8 cellular contexts compared by ENCODE assay signal in the genomic region with DNA sequence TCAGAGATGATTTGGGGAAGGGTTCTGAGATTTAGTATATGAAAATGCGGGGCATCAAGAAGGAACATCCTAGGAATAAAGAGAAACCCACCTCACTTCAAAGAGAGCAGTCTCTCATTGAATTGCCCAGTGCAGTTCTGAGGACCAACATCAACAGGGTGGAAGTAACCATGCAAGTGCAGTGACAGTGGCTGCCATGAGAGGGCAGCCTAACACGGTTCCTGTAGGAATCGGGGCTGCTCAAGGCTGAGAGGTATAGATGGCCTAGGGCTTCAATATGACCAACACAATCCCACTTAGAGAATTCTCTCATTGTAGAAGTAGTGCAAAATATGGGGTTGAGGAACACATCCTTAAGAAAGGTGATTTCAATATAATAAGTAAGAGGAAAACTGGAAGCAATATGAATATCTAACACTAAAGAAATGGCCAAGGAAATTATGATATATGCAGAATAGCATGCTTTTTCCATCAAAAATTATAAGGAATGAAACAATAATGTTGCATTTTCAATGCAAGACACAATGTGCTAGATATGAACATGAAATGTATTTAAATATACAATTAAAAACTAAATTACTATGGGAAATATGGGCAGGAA. TPM values are rescaled to one million over a fixed set of nuclear protein-coding genes. Genes with fewer than 3 reads are reported as not detected.
A peak's percentile ranks its signal among the peaks of the same experiment; 100 is the strongest.
DNase-seq lines count a peak whose midpoint lies in the region; ATAC-seq and TF ChIP-seq lines count a peak whose summit lies in the region.

No MANE protein-coding gene starts in this region.

- no peak overlapping the region for H3K4me3 Mint-ChIP-seq in activated naive CD4-positive, alpha-beta T cell treated with anti-CD3 and anti-CD28 coated beads, Interleukin-2, amount 10 ng/mL, durations not matched to agents 7 days and 5 days
- no peak overlapping the region for H3K4me3 Mint-ChIP-seq in progenitor cell of endocrine pancreas (ENCODE audit: low read depth)

- intact Hi-C loops in Right ventricle myocardium inferior (cut with DNase I), result loop anchor here (1.0 to 10.0 kb wide), 4 partner anchors 85 to 385 kb away; no protein-coding TSS in a partner anchor

- H3K27me3 Mint-ChIP-seq in activated naive CD4-positive, alpha-beta T cell treated with anti-CD3 and anti-CD28 coated beads, Interleukin-2, amount 10 ng/mL, durations not matched to agents 7 days and 5 days, result peaks cover 10% of the 10 kb centered on the region
- H3K27me3 Mint-ChIP-seq in progenitor cell of endocrine pancreas, result peaks cover 55% of the 10 kb centered on the region

- H3K4me1 Mint-ChIP-seq in activated naive CD4-positive, alpha-beta T cell treated with anti-CD3 and anti-CD28 coated beads, Interleukin-2, amount 10 ng/mL, durations not matched to agents 7 days and 5 days, result no peaks in the 10 kb centered on the region
- H3K4me1 Mint-ChIP-seq in progenitor cell of endocrine pancreas (ENCODE audit: low read depth), result no peaks in the 10 kb centered on the region

- no peaks in the 10 kb centered on the region for H3K36me3 Mint-ChIP-seq in activated naive CD4-positive, alpha-beta T cell treated with anti-CD3 and anti-CD28 coated beads, Interleukin-2, amount 10 ng/mL, durations not matched to agents 7 days and 5 days
- H3K36me3 Mint-ChIP-seq in progenitor cell of endocrine pancreas (ENCODE audit: insufficient read depth), result no peaks in the 10 kb centered on the region

- CTCF ChIA-PET in activated naive CD4-positive, alpha-beta T cell treated with anti-CD3 and anti-CD28 coated beads, Interleukin-2, amount 10 ng/mL, durations not matched to agents 7 days and 5 days (lab: Charles Lee), result interaction anchor here (1.2 to 3.3 kb wide), 2 partner anchors 156 to 268 kb away, joined by 4 to 25 read pairs; no protein-coding TSS in a partner anchor

- no peak overlapping the region for H3K4me3 ChIP-seq in HL-60 (replicated peaks; ENCODE audit: insufficient read depth, low read length)

- H3K27ac Mint-ChIP-seq in activated naive CD4-positive, alpha-beta T cell treated with anti-CD3 and anti-CD28 coated beads, Interleukin-2, amount 10 ng/mL, durations not matched to agents 7 days and 5 days, result no peak overlapping the region
- no peak overlapping the region for H3K27ac Mint-ChIP-seq in progenitor cell of endocrine pancreas

- peaks cover 6% of the 10 kb centered on the region for H3K27me3 ChIP-seq in HL-60 (ENCODE audit: insufficient read depth, poor library complexity, severe bottlenecking)

- no peak overlapping the region for H3K27ac ChIP-seq in HL-60 (replicated peaks)

- H3K9me3 Mint-ChIP-seq in activated naive CD4-positive, alpha-beta T cell treated with anti-CD3 and anti-CD28 coated beads, Interleukin-2, amount 10 ng/mL, durations not matched to agents 7 days and 5 days, result no peaks in the 10 kb centered on the region
- H3K9me3 Mint-ChIP-seq in progenitor cell of endocrine pancreas (ENCODE audit: low read depth), result no peaks in the 10 kb centered on the region

- DNase-seq in EH (ENCODE audit: low read depth) (peak; percentile 75), GM20000 (ENCODE audit: low spot score) (peak; percentile 74), HL-60 (ENCODE audit: low read depth in 1 of 2, low spot score in 1 of 2) (peak in 1 of 2 experiments; percentile 51), RPMI7951 (ENCODE audit: low read depth) (peak; percentile 58), Right ventricle myocardium inferior (ENCODE audit: missing footprints) (no peak), progenitor cell of endocrine pancreas (ENCODE audit: low spot score, unreplicated experiment) (peak; percentile 56)
- DNase-seq in activated naive CD4-positive, alpha-beta T cell treated with anti-CD3 and anti-CD28 coated beads, Interleukin-2, amount 10 ng/mL, durations not matched to agents 7 days and 5 days, result peak; percentile 68

- ATAC-seq in Right ventricle myocardium inferior, result peak; percentile 86
- ATAC-seq in HG02970 (IDR thresholded peaks at IDR 0.05; ENCODE audit: low FRiP score, unreplicated experiment), result no peak

- TF ChIP-seq CTCF in GM20000 (IDR thresholded peaks at IDR 0.05; ENCODE audit: extremely low read depth, missing control alignments) (peak; percentile 68), HL-60 (IDR thresholded peaks at IDR 0.05; ENCODE audit: insufficient read depth, low read length) (peak; percentile 93), progenitor cell of endocrine pancreas (IDR thresholded peaks at IDR 0.05; ENCODE audit: unreplicated experiment) (peak; percentile 86)

RNA-seq across cellular contexts. Expression of gene ARRDC4, which starts 51.1 kb away (rescaled TPM):
- 4.0 and 4.6 TPM in 2 replicates for total RNA-seq in RPMI7951 (2014; rRNA removed; shearing (Covaris generic))
- 15.9 TPM for total RNA-seq in Right ventricle myocardium inferior
- total RNA-seq in progenitor cell of endocrine pancreas, result 11.9 and 12.1 TPM in 2 replicates
